Comparison of ENCODE assay signal across 28 cellular contexts in the genomic region with DNA sequence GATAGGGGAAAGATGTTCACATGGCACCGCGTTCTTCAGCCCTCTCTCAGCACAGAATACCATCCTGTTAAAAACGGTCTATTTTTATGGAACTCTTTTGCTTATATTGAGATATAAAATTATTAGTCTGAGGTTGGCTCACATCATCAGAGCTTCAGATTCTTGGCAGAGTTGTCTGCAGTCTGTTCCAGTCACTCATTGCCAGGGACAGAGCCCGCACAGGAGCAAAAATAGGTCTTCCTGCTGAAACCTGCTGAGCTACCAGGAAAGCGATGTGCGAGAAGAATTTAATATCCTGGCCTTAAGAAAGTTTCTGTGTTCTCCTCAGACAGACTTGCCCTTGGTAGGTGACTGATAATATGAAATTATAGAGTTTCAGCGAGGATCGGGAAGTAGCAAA.
"Had no signal": no experiment of that assay in that cellular context is flagged by ENCODE, and none has a peak within 500 bp of the region (broad histone marks: within the 10 kb centered on the region; RNA-seq: fewer than 3 reads in every experiment).

No MANE protein-coding gene starts in this region.

- H3K9me3 Mint-ChIP-seq: immature natural killer cell; mesothelial cell of epicardium; natural killer cell; nephron progenitor cell; neural progenitor cell; stimulated activated effector memory CD8-positive, alpha-beta T cell treated with anti-CD3 and anti-CD28 coated beads, Interleukin-12 subunit alpha, Interleukin-12 subunit beta, amount 100 ng/mL, for 72 hours; type B pancreatic cell had no signal

- DNase-seq: hypothalamus; immature natural killer cell; islet precursor cell; left ventricle myocardium inferior; mesendoderm; naive B cell; natural killer cell; nephron progenitor cell; occipital lobe; ovary; posterior cingulate gyrus; psoas muscle; right lobe of liver; stimulated activated CD4-positive, alpha-beta T cell treated with anti-CD3 and anti-CD28 coated beads, Interleukin-12 subunit alpha, Interleukin-12 subunit beta, amount 100 ng/mL, for 4 hours; stimulated activated CD4-positive, alpha-beta T cell treated with anti-CD3 and anti-CD28 coated beads, Interleukin-15, amount 100 ng/mL, for 24 hours; stimulated activated CD4-positive, alpha-beta T cell treated with anti-CD3 and anti-CD28 coated beads, Interleukin-2, amount 100 ng/mL, for 24 hours; stimulated activated CD4-positive, alpha-beta T cell treated with anti-CD3 and anti-CD28 coated beads, Interleukin-4, amount 100 ng/mL, for 24 hours; stimulated activated naive CD4-positive, alpha-beta T cell; uterus had no signal

- H3K27ac Mint-ChIP-seq: immature natural killer cell; mesothelial cell of epicardium; naive B cell; natural killer cell; nephron progenitor cell; neural progenitor cell; stimulated activated effector memory CD8-positive, alpha-beta T cell treated with anti-CD3 and anti-CD28 coated beads, Interleukin-12 subunit alpha, Interleukin-12 subunit beta, amount 100 ng/mL, for 72 hours; stimulated activated naive CD8-positive, alpha-beta T cell treated with anti-CD3 and anti-CD28 coated beads, Interleukin-15, Interleukin-2, amounts not matched to agents 100 ng/mL and 50 ng/mL, for 24 hours; type B pancreatic cell had no signal

- H3K36me3 ChIP-seq: left ventricle myocardium inferior, neural progenitor cell, neutrophil, ovary, right lobe of liver, tibial nerve, uterus had no signal

- H3K4me3 ChIP-seq: left ventricle myocardium inferior, lung, neural progenitor cell, ovary, psoas muscle, right lobe of liver, skin epidermis, tibial nerve, uterus had no signal

- H3K4me3 Mint-ChIP-seq: immature natural killer cell; mesothelial cell of epicardium; naive B cell; natural killer cell; nephron progenitor cell; neural progenitor cell; stimulated activated effector memory CD8-positive, alpha-beta T cell treated with anti-CD3 and anti-CD28 coated beads, Interleukin-12 subunit alpha, Interleukin-12 subunit beta, amount 100 ng/mL, for 72 hours; stimulated activated naive CD8-positive, alpha-beta T cell treated with anti-CD3 and anti-CD28 coated beads, Interleukin-15, Interleukin-2, amounts not matched to agents 100 ng/mL and 50 ng/mL, for 24 hours; type B pancreatic cell had no signal

- H3K27ac ChIP-seq: left ventricle myocardium inferior, neural progenitor cell, neutrophil, ovary, psoas muscle, right lobe of liver, skin epidermis, tibial nerve, uterus had no signal

- H3K9me3 ChIP-seq: left ventricle myocardium inferior, neutrophil, ovary, psoas muscle, right lobe of liver, uterus had no signal

- H3K4me1 ChIP-seq: psoas muscle, right lobe of liver, tibial nerve, uterus had no signal

- H3K4me1 Mint-ChIP-seq: immature natural killer cell; mesothelial cell of epicardium; naive B cell; natural killer cell; nephron progenitor cell; stimulated activated effector memory CD8-positive, alpha-beta T cell treated with anti-CD3 and anti-CD28 coated beads, Interleukin-12 subunit alpha, Interleukin-12 subunit beta, amount 100 ng/mL, for 72 hours had no signal

- H3K36me3 Mint-ChIP-seq: immature natural killer cell; mesothelial cell of epicardium; natural killer cell; neural progenitor cell; stimulated activated effector memory CD8-positive, alpha-beta T cell treated with anti-CD3 and anti-CD28 coated beads, Interleukin-12 subunit alpha, Interleukin-12 subunit beta, amount 100 ng/mL, for 72 hours; type B pancreatic cell had no signal

- H3K27me3 ChIP-seq: neural progenitor cell, ovary, right lobe of liver, tibial nerve, uterus had no signal
